Comparison of ENCODE assay signal across 8 cellular contexts in the genomic region with DNA sequence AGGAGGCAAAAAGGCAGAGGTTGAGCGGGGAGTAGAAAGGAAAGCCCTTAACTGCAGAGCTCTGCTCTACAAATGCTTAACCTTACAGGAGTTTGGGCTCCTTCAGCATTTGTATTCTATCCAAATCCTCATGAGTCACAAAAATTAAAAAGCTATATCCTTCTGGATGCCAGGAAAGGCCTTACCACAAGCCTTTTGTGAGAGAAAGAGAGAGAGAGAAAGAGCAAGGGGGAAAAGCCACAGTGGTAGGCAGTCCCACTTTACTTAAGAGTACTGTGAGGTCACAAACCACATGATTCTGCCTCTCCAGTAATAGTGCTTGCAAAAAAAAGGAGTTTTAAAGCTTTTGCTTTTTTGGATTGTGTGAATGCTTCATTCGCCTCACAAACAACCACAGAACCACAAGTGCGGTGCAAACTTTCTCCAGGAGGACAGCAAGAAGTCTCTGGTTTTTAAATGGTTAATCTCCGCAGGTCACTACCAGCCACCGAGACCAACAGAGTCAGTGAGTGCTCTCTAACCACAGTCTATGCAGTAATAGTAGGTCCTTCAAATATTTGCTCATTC. TPM values are rescaled to one million over a fixed set of nuclear protein-coding genes. Genes with fewer than 3 reads are reported as not detected.
DNase-seq lines count a peak whose midpoint lies in the region; ATAC-seq and TF ChIP-seq lines count a peak whose summit lies in the region.

A gene (plus strand): TSS at position 375 of the 567 bp plus-strand sequence. CDS start 397 bp downstream, outside the sequence.

- H3K27me3 ChIP-seq in CD8-positive, alpha-beta memory T cell (ENCODE audit: insufficient read depth, low read length, poor library complexity, severe bottlenecking) = no peaks in the 10 kb centered on the region

- H3K27ac ChIP-seq in CD8-positive, alpha-beta memory T cell (ENCODE audit: low read depth, low read length) = no peak within 1 kb of the TSS

- peaks cover 17% of the 10 kb centered on the region for H3K4me1 ChIP-seq in CD8-positive, alpha-beta memory T cell (ENCODE audit: insufficient read depth, low read length)

- H3K4me1 Mint-ChIP-seq in CD8-positive, alpha-beta memory T cell = peaks cover 26 to 32% (median 31%) of the 10 kb centered on the region in 3 donors
- H3K4me1 Mint-ChIP-seq in effector memory CD8-positive, alpha-beta T cell (ENCODE audit: low read depth in 2 of 2) = peaks cover 5 to 17% of the 10 kb centered on the region in 2 donors
- H3K4me1 Mint-ChIP-seq in nephron progenitor cell = peaks cover 15% of the 10 kb centered on the region

- H3K4me3 Mint-ChIP-seq in CD8-positive, alpha-beta memory T cell = peak within 1 kb of the TSS in 5 of 7 donors; percentile 1 to 57 (median 13)
- peak within 1 kb of the TSS; percentile 27 to 37 for H3K4me3 Mint-ChIP-seq in effector memory CD8-positive, alpha-beta T cell
- peak within 1 kb of the TSS; percentile 20 for H3K4me3 Mint-ChIP-seq in nephron progenitor cell

- no peaks in the 10 kb centered on the region for H3K36me3 Mint-ChIP-seq in CD8-positive, alpha-beta memory T cell
- no peaks in the 10 kb centered on the region for H3K36me3 Mint-ChIP-seq in effector memory CD8-positive, alpha-beta T cell (ENCODE audit: insufficient read depth)
- no peaks in the 10 kb centered on the region for H3K36me3 Mint-ChIP-seq in nephron progenitor cell (ENCODE audit: low read depth)

- peak within 1 kb of the TSS in 2 of 8 donors; percentile 11 to 87 for H3K27ac Mint-ChIP-seq in CD8-positive, alpha-beta memory T cell
- H3K27ac Mint-ChIP-seq in effector memory CD8-positive, alpha-beta T cell = peak within 1 kb of the TSS; percentile 44 to 51
- H3K27ac Mint-ChIP-seq in nephron progenitor cell = peak within 1 kb of the TSS; percentile 19

- ATAC-seq in effector memory CD8-positive, alpha-beta T cell (replicated peaks) = no peak
- ATAC-seq in GM19324 (IDR thresholded peaks at IDR 0.05; ENCODE audit: low FRiP score, unreplicated experiment) (no peak), GM18861 (IDR thresholded peaks at IDR 0.05; ENCODE audit: unreplicated experiment) (no peak)

- no peak for TF ChIP-seq CTCF in nephron progenitor cell (IDR thresholded peaks at IDR 0.05)

- no peaks in the 10 kb centered on the region for H3K9me3 ChIP-seq in CD8-positive, alpha-beta memory T cell (ENCODE audit: low read length)

- H3K36me3 ChIP-seq in CD8-positive, alpha-beta memory T cell (ENCODE audit: insufficient read depth, low read length) = no peaks in the 10 kb centered on the region

- H3K4me3 ChIP-seq in CD8-positive, alpha-beta memory T cell (ENCODE audit: low read length) = peak within 1 kb of the TSS; percentile 12

- peak in 1 of 5 donors; percentile 57 for DNase-seq in CD8-positive, alpha-beta memory T cell
- DNase-seq in NCI-H226 (peak; percentile 42), nephron progenitor cell (no peak), SW 1271 (lab: John Stamatoyannopoulos, UW) (no peak), cortex of kidney (lab: John Stamatoyannopoulos, UW) (no peak)
- no peak for DNase-seq in effector memory CD8-positive, alpha-beta T cell

- no peaks in the 10 kb centered on the region for H3K9me3 Mint-ChIP-seq in CD8-positive, alpha-beta memory T cell
- no peaks in the 10 kb centered on the region for H3K9me3 Mint-ChIP-seq in effector memory CD8-positive, alpha-beta T cell
- no peaks in the 10 kb centered on the region for H3K9me3 Mint-ChIP-seq in nephron progenitor cell

- H3K27me3 Mint-ChIP-seq in CD8-positive, alpha-beta memory T cell = no peaks in the 10 kb centered on the region
- no peaks in the 10 kb centered on the region for H3K27me3 Mint-ChIP-seq in effector memory CD8-positive, alpha-beta T cell
- no peaks in the 10 kb centered on the region for H3K27me3 Mint-ChIP-seq in nephron progenitor cell (ENCODE audit: low read depth, poor library complexity)

- POLR2A ChIA-PET in CD8-positive, alpha-beta memory T cell (lab: Charles Lee) = no interaction called here

- CTCF ChIA-PET in CD8-positive, alpha-beta memory T cell (lab: Charles Lee) = no interaction called here

RNA-seq across cellular contexts. Expression of the gene that starts here (rescaled TPM):
- 10 to 100 TPM; 25.3 to 25.8 TPM for total RNA-seq in CD8-positive, alpha-beta memory T cell
- 16.1 TPM for polyA plus RNA-seq in CD8-positive, alpha-beta memory T cell
